Comparison of ENCODE assay signal across 20 cellular contexts in the genomic region with DNA sequence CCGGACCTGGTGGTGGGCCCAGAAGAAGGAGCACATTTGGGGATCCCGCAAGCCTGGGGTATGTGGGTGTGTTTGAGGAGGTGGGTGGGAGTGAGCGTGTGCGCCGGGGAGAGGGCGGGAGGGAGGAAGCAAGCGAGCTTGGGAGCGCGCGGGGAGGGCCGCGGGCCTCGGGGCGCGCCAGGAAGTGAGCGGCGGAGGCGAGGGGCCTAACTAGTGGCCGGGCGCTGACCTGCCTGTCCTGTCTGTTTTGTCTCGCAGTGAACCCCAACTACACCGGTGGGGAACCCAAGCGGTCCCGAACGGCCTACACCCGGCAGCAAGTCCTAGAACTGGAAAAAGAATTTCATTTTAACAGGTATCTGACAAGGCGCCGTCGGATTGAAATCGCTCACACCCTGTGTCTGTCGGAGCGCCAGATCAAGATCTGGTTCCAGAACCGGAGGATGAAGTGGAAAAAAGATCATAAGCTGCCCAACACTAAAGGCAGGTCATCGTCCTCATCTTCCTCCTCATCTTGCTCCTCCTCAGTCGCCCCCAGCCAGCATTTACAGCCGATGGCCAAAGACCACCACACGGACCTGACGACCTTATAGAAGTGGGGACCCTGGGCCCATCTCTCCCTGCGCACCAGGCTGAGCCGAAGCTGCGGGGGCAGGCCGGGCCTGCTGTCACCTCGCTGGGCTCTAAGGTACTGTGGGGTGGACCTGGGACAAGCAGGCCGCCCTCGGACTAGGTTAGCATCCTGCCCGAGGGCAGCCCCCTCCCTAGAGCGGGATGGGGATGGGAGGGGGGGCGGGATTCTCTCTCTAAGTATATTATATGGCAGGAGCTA. TPM values are rescaled to one million over a fixed set of nuclear protein-coding genes. Genes with fewer than 3 reads are reported as not detected.
DNase-seq lines count a peak whose midpoint lies in the region; ATAC-seq and TF ChIP-seq lines count a peak whose summit lies in the region.
"Had no signal": no experiment of that assay in that cellular context is flagged by ENCODE, and none has a peak within 500 bp of the region (broad histone marks: within the 10 kb centered on the region; RNA-seq: fewer than 3 reads in every experiment).

No MANE protein-coding gene starts in this region.

- DNase-seq in ACHN (peak; percentile 70), GM23338 (ENCODE audit: low spot score) (peak; percentile 36), endodermal cell (peak; percentile 56), nephron progenitor cell (no peak), SKM-1 (lab: John Stamatoyannopoulos, UW; ENCODE audit: unreplicated experiment) (no peak), mucosa of gallbladder (ENCODE audit: low spot score) (no peak), DMS153 treated with DMSO at 0.1 percent for 48 hours (lab: John Stamatoyannopoulos, UW; ENCODE audit: unreplicated experiment) (no peak)
- DNase-seq: activated CD4-positive, CD25-positive, alpha-beta regulatory T cell treated with anti-CD3 and anti-CD28 coated beads, Interleukin-2, amount 50 U/mL, for 72 hours; activated effector memory CD4-positive, alpha-beta T cell treated with Interleukin-2 at 50 U/mL for 16 hours; amygdala; Calu3; MM.1S; NCI-H2029 treated with DMSO at 0.1 percent for 48 hours; NCI-H524 treated with DMSO at 0.1 percent for 48 hours; stimulated activated CD4-positive, alpha-beta T cell treated with anti-CD3 and anti-CD28 coated beads, Interleukin-1b, Interleukin-23, amount 100 ng/mL, for 48 hours had no signal

- TF ChIP-seq CTCF in GM23338 (conservative IDR thresholded peaks at IDR 0.05; ENCODE audit: low read depth in 2 of 2) (no peak), endodermal cell (conservative IDR thresholded peaks at IDR 0.05) (no peak), nephron progenitor cell (IDR thresholded peaks at IDR 0.05) (no peak)

- H3K4me3 Mint-ChIP-seq in GM23338 (peak overlapping the region; percentile 23; the same call in 1 of the 3 replicates), endodermal cell (no peak overlapping the region), nephron progenitor cell (peak overlapping the region; percentile 88)
- H3K4me3 Mint-ChIP-seq: IgD-negative memory B cell had no signal

- peaks cover 5% of the 10 kb centered on the region; the same call in 1 of the 3 replicates for H3K9me3 Mint-ChIP-seq in GM23338
- no peaks in the 10 kb centered on the region for H3K9me3 Mint-ChIP-seq in endodermal cell
- H3K9me3 Mint-ChIP-seq in nephron progenitor cell = no peaks in the 10 kb centered on the region

- H3K27me3 Mint-ChIP-seq in GM23338 (ENCODE audit: insufficient read depth, low read depth, poor library complexity) = peaks cover 98% of the 10 kb centered on the region
- H3K27me3 Mint-ChIP-seq in endodermal cell (ENCODE audit: insufficient read depth) = peaks cover 99% of the 10 kb centered on the region
- H3K27me3 Mint-ChIP-seq in nephron progenitor cell (ENCODE audit: low read depth, poor library complexity) = no peaks in the 10 kb centered on the region

- H3K4me1 Mint-ChIP-seq in GM23338 = peaks cover 22% of the 10 kb centered on the region
- H3K4me1 Mint-ChIP-seq in endodermal cell = peaks cover 10% of the 10 kb centered on the region
- H3K4me1 Mint-ChIP-seq in nephron progenitor cell = peaks cover 76% of the 10 kb centered on the region
- H3K4me1 Mint-ChIP-seq: IgD-negative memory B cell had no signal

- H3K9ac ChIP-seq in endodermal cell (ENCODE audit: extremely low read depth, low read length, poor library complexity, severe bottlenecking) = no peak overlapping the region

- in situ Hi-C loops in ACHN (cut with HindIII; ENCODE audit: low pct_ligation_motif_present, low pct_unique_long_range_greater_than_20kb, low sequenced_read_pairs) = no loop called here

- H3K36me3 Mint-ChIP-seq in GM23338 (ENCODE audit: low read depth) (no peaks in the 10 kb centered on the region), endodermal cell (ENCODE audit: low read depth) (no peaks in the 10 kb centered on the region), nephron progenitor cell (ENCODE audit: low read depth) (peaks cover 73% of the 10 kb centered on the region)
- H3K36me3 Mint-ChIP-seq: IgD-negative memory B cell had no signal

- peak overlapping the region; percentile 38; the same call in 1 of the 2 replicates for H3K4me2 ChIP-seq in GM23338

- no peaks in the 10 kb centered on the region for H3K9me2 ChIP-seq in GM23338 (ENCODE audit: insufficient read depth)

- no peak overlapping the region for H2AFZ ChIP-seq in GM23338

- ATAC-seq in GM23338 = peak; percentile 3
- ATAC-seq in HG02885 (IDR thresholded peaks at IDR 0.05; ENCODE audit: poor library complexity, unreplicated experiment) = no peak

- 8 to 10% methylated on average over 13 to 47 of the region's 48 CpGs for WGBS in endodermal cell (ENCODE audit: insufficient coverage in 1 of 2, insufficient read length in 1 of 2), 2 experiments

- no peak overlapping the region for H3K27ac Mint-ChIP-seq in GM23338
- H3K27ac Mint-ChIP-seq in endodermal cell = no peak overlapping the region
- peak overlapping the region; percentile 99 for H3K27ac Mint-ChIP-seq in nephron progenitor cell
- H3K27ac Mint-ChIP-seq: IgD-negative memory B cell had no signal

- peaks cover 52% of the 10 kb centered on the region for H4K20me1 ChIP-seq in GM23338 (replicated peaks; ENCODE audit: insufficient read depth)

- peaks cover 100% of the 10 kb centered on the region for H3K27me3 ChIP-seq in GM23338 (ENCODE audit: insufficient read depth)
- H3K27me3 ChIP-seq in endodermal cell (ENCODE audit: control insufficient read depth, insufficient read depth, low read length, poor library complexity, severe bottlenecking) = peaks cover 100% of the 10 kb centered on the region
- H3K27me3 ChIP-seq: SJSA1 had no signal

- peaks cover 37% of the 10 kb centered on the region for H3F3A ChIP-seq in GM23338 (replicated peaks; ENCODE audit: low read depth)

- H3K36me3 ChIP-seq in GM23338 (ENCODE audit: insufficient read depth) (no peaks in the 10 kb centered on the region), endodermal cell (ENCODE audit: control insufficient read depth, insufficient read depth, low read length) (no peaks in the 10 kb centered on the region)
- H3K36me3 ChIP-seq: right atrium auricular region had no signal

- H3K4me1 ChIP-seq in GM23338 (ENCODE audit: insufficient read depth) = peaks cover 43% of the 10 kb centered on the region
- peaks cover 4% of the 10 kb centered on the region for H3K4me1 ChIP-seq in endodermal cell (ENCODE audit: control insufficient read depth, insufficient read depth, low read length)
- H3K4me1 ChIP-seq: SJSA1 had no signal

- no peaks in the 10 kb centered on the region for H3K9me3 ChIP-seq in endodermal cell (ENCODE audit: control insufficient read depth, low read length)
- H3K9me3 ChIP-seq: right atrium auricular region, SJSA1 had no signal

- H3K27ac ChIP-seq in GM23338 (ENCODE audit: low read depth) (no peak overlapping the region), endodermal cell (ENCODE audit: low read depth, low read length) (no peak overlapping the region)
- H3K27ac ChIP-seq: right atrium auricular region, SJSA1 had no signal

- peak overlapping the region; percentile 34; the same call in 1 of the 2 replicates for H3K4me3 ChIP-seq in GM23338
- H3K4me3 ChIP-seq in endodermal cell (ENCODE audit: low read length) = no peak overlapping the region
- H3K4me3 ChIP-seq: SJSA1 had no signal

- H3K79me2 ChIP-seq in GM23338 (replicated peaks; ENCODE audit: insufficient read depth) = no peaks in the 10 kb centered on the region

TF ChIP-seq in GM23338, 12 proteins besides CTCF, POLR2A, EP300 and RAD21 (continues in another document):
- TF ChIP-seq EZH2phosphoT487 (IDR thresholded peaks at IDR 0.05; ENCODE audit: unreplicated experiment) (peak; percentile 93), CREB1 (CRISPR knock-in tag; IDR thresholded peaks at IDR 0.05; ENCODE audit: low read depth) (no peak), POLR2AphosphoS5 (IDR thresholded peaks at IDR 0.05; ENCODE audit: low read depth) (no peak)

RNA-seq across cellular contexts. Expression of a gene that starts 1.2 kb away (rescaled TPM):
- not detected in 2 replicates for total RNA-seq in GM23338 (2014; rRNA removed; shearing (Covaris generic))
- not detected in 2 replicates for polyA plus RNA-seq in GM23338 (2016; fragmentation: Nextera tagmentation; extraction: Ambion mirVana)
- total RNA-seq in endodermal cell (not detected), mucosa of gallbladder (1.0 TPM)
- polyA plus RNA-seq in endodermal cell (2013, experiment 1 of 2) = 23.7 TPM
- 13.2 TPM for polyA plus RNA-seq in endodermal cell (2013, experiment 2 of 2)
- total RNA-seq: Calu3, OCI-LY7 had no signal
- polyA plus RNA-seq: IgD-negative memory B cell had no signal

RNA-seq across cellular contexts. Expression of a gene that starts 4.5 kb away (rescaled TPM):
- total RNA-seq in GM23338 (2014; rRNA removed; shearing (Covaris generic)) = not detected in 2 replicates
- not detected in 2 replicates for polyA plus RNA-seq in GM23338 (2016; fragmentation: Nextera tagmentation; extraction: Ambion mirVana)
- not detected for total RNA-seq in endodermal cell
- 4.2 TPM for polyA plus RNA-seq in endodermal cell (2013, experiment 1 of 2)
- 4.3 TPM for polyA plus RNA-seq in endodermal cell (2013, experiment 2 of 2)
- total RNA-seq in mucosa of gallbladder = 3.2 TPM
- total RNA-seq: Calu3, OCI-LY7, right atrium auricular region had no signal
- polyA plus RNA-seq: IgD-negative memory B cell had no signal

RNA-seq across cellular contexts. Expression of a gene that starts 23.1 kb away (rescaled TPM):
- total RNA-seq in GM23338 (2014; rRNA removed; shearing (Covaris generic)) = not detected in 2 replicates
- not detected in 2 replicates for polyA plus RNA-seq in GM23338 (2016; fragmentation: Nextera tagmentation; extraction: Ambion mirVana)
- total RNA-seq in endodermal cell (not detected), mucosa of gallbladder (1.7 TPM)
- 3.6 TPM for polyA plus RNA-seq in endodermal cell (2013, experiment 1 of 2)
- 2.2 TPM for polyA plus RNA-seq in endodermal cell (2013, experiment 2 of 2)
- total RNA-seq: Calu3, OCI-LY7 had no signal
- polyA plus RNA-seq: IgD-negative memory B cell had no signal

RNA-seq across cellular contexts. Expression of a gene that starts 30.0 kb away (rescaled TPM):
- total RNA-seq in GM23338 (2014; rRNA removed; shearing (Covaris generic)) = not detected in 2 replicates
- polyA plus RNA-seq in GM23338 (2016; fragmentation: Nextera tagmentation; extraction: Ambion mirVana) = not detected in 2 replicates
- total RNA-seq in endodermal cell = not detected
- polyA plus RNA-seq in endodermal cell (2013, experiment 1 of 2) = 5.2 TPM
- 2.4 TPM for polyA plus RNA-seq in endodermal cell (2013, experiment 2 of 2)
- 0.66 TPM for total RNA-seq in mucosa of gallbladder
- total RNA-seq: Calu3, OCI-LY7 had no signal
- polyA plus RNA-seq: IgD-negative memory B cell had no signal

RNA-seq across cellular contexts. Expression of a gene that starts 35.9 kb away (rescaled TPM):
- 0.39 TPM in 1 of 2 replicates, not detected in the other for total RNA-seq in GM23338 (2014; rRNA removed; shearing (Covaris generic))
- not detected in 2 replicates for polyA plus RNA-seq in GM23338 (2016; fragmentation: Nextera tagmentation; extraction: Ambion mirVana)
- under 1 TPM; 0.18 TPM for total RNA-seq in endodermal cell
- 1.5 TPM for polyA plus RNA-seq in endodermal cell (2013, experiment 1 of 2)
- polyA plus RNA-seq in endodermal cell (2013, experiment 2 of 2) = 1.4 TPM
- total RNA-seq in mucosa of gallbladder = 0.40 TPM
- total RNA-seq: Calu3, OCI-LY7, right atrium auricular region, SJSA1 had no signal
- polyA plus RNA-seq: IgD-negative memory B cell had no signal

Comparison
In these comparisons a context has a peak if more than half of its experiments do, and no peak if none do; other contexts are left out.
1. DNase-seq: peak in ACHN (single experiment), GM23338 (single experiment) and endodermal cell (single experiment); none in nephron progenitor cell (single experiment), SKM-1 (single experiment), mucosa of gallbladder (single experiment) and DMS153 treated with DMSO at 0.1 percent for 48 hours (single experiment).